In the genomic region with DNA sequence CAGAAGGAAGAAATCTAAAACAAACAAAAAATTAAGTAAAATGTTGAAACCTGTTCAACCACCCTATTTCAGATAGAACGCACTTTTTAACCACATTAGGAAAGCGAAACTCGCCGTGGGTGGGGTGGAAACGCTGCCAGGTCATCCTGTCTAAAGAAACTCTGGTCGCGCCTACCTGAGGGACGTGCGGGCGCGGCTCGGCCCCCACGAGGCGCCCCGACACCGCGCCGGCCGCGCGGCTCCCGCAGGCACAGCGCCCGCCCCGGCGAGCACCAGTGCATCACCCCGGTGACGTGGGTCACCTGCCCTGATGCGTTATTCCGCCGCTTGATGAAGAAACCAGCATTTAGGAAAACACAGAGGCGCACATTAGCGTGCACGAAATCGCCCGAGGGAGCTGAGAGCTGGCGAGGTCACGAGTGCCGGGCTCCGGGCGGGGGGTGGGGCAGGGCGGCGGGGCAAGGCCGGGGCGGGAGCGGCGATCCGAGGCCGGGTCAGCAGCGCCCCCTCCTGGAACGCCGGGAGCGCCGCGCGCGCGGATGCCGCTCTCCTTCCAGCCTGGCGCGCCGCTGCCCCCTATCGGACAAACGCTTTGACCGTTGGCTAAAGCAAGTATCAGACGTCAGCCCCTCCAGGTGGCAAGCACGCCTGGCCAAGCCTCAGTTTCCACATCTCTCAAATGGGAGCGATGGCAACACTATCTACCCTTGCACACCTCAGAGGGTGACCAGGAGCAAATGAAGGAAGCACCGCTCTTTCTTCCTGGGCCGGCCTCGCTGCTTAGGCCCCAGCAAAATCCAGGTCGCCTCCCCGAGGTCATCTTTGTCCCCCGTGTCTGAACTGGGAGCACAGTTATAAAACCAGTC, we compare ENCODE assay signal across 1 cellular context.
TF ChIP-seq lines count a peak whose summit lies in the region.

No MANE protein-coding gene starts in this region.

TF ChIP-seq in HepG2, 621 proteins besides CTCF, POLR2A, EP300 and RAD21 (continued from another document):
- TF ChIP-seq ZBTB14 (CRISPR knock-in tag; IDR thresholded peaks at IDR 0.05) (no peak), XBP1 (CRISPR knock-in tag; IDR thresholded peaks at IDR 0.05) (no peak), ZFP62 (CRISPR knock-in tag; IDR thresholded peaks at IDR 0.05) (no peak), NFE2L1 (CRISPR knock-in tag; IDR thresholded peaks at IDR 0.05; ENCODE audit: borderline replicate concordance) (no peak), ZNF512B (CRISPR knock-in tag; IDR thresholded peaks at IDR 0.05; ENCODE audit: borderline replicate concordance) (no peak), KLF11 (CRISPR knock-in tag; IDR thresholded peaks at IDR 0.05) (no peak), MTA1 (CRISPR knock-in tag; IDR thresholded peaks at IDR 0.05; ENCODE audit: borderline replicate concordance) (no peak), RFXANK (CRISPR knock-in tag; IDR thresholded peaks at IDR 0.05) (no peak), ZNF724P (CRISPR knock-in tag; IDR thresholded peaks at IDR 0.05; ENCODE audit: borderline replicate concordance) (no peak), NR0B2 (CRISPR knock-in tag; IDR thresholded peaks at IDR 0.05) (no peak), ATM (IDR thresholded peaks at IDR 0.05; ENCODE audit: borderline replicate concordance) (no peak), PHF21A (CRISPR knock-in tag; IDR thresholded peaks at IDR 0.05) (peak; percentile 32; the same call in 1 of the 2 replicates), TCF7 (IDR thresholded peaks at IDR 0.05; ENCODE audit: low read depth) (no peak), ATAD3A (CRISPR knock-in tag; IDR thresholded peaks at IDR 0.05) (no peak), TCF12 (IDR thresholded peaks at IDR 0.05) (no peak), TCF12 (CRISPR knock-in tag; IDR thresholded peaks at IDR 0.05) (no peak), ZHX1 (CRISPR knock-in tag; IDR thresholded peaks at IDR 0.05; ENCODE audit: low read depth) (no peak), ZFP36 (IDR thresholded peaks at IDR 0.05; ENCODE audit: borderline replicate concordance, low read depth, low read length, partially characterized antibody) (peak; percentile 27), MED1 (CRISPR knock-in tag; IDR thresholded peaks at IDR 0.05) (peak; percentile 30; the same call in 1 of the 2 replicates), SMARCC2 (IDR thresholded peaks at IDR 0.05) (no peak), ZNF670 (CRISPR knock-in tag; IDR thresholded peaks at IDR 0.05; ENCODE audit: borderline replicate concordance) (no peak), TBL1XR1 (IDR thresholded peaks at IDR 0.05; ENCODE audit: borderline replicate concordance, low read length, partially characterized antibody) (no peak), MAZ (IDR thresholded peaks at IDR 0.05; ENCODE audit: borderline replicate concordance, low read depth, low read length) (0 out of 2 replicates have a peak, but pooled peaks have one; percentile 65), MAZ (CRISPR knock-in tag; IDR thresholded peaks at IDR 0.05; ENCODE audit: low read depth) (peak; percentile 53; the same call in 1 of the 2 replicates), HES4 (CRISPR knock-in tag; IDR thresholded peaks at IDR 0.05; ENCODE audit: borderline replicate concordance) (0 out of 2 replicates have a peak, but pooled peaks have one; percentile 52), FOXA1 (IDR thresholded peaks at IDR 0.05) (no peak), FOXA1 (CRISPR knock-in tag; IDR thresholded peaks at IDR 0.05) (no peak), TBX2 (CRISPR knock-in tag; IDR thresholded peaks at IDR 0.05; ENCODE audit: borderline replicate concordance) (0 out of 2 replicates have a peak, but pooled peaks have one; percentile 37), GZF1 (CRISPR knock-in tag; IDR thresholded peaks at IDR 0.05) (no peak), SRSF1 (optimal IDR thresholded peaks at IDR 0.05; ENCODE audit: low read depth, low read length) (no peak)
- TF ChIP-seq, protein P1, sequence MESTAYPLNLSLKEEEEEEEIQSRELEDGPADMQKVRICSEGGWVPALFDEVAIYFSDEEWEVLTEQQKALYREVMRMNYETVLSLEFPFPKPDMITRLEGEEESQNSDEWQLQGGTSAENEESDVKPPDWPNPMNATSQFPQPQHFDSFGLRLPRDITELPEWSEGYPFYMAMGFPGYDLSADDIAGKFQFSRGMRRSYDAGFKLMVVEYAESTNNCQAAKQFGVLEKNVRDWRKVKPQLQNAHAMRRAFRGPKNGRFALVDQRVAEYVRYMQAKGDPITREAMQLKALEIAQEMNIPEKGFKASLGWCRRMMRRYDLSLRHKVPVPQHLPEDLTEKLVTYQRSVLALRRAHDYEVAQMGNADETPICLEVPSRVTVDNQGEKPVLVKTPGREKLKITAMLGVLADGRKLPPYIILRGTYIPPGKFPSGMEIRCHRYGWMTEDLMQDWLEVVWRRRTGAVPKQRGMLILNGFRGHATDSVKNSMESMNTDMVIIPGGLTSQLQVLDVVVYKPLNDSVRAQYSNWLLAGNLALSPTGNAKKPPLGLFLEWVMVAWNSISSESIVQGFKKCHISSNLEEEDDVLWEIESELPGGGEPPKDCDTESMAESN (CRISPR knock-in tag; conservative IDR thresholded peaks at IDR 0.05): 0 out of 2 replicates have a peak, but pooled peaks have one; percentile 33
- TF ChIP-seq, protein P2, sequence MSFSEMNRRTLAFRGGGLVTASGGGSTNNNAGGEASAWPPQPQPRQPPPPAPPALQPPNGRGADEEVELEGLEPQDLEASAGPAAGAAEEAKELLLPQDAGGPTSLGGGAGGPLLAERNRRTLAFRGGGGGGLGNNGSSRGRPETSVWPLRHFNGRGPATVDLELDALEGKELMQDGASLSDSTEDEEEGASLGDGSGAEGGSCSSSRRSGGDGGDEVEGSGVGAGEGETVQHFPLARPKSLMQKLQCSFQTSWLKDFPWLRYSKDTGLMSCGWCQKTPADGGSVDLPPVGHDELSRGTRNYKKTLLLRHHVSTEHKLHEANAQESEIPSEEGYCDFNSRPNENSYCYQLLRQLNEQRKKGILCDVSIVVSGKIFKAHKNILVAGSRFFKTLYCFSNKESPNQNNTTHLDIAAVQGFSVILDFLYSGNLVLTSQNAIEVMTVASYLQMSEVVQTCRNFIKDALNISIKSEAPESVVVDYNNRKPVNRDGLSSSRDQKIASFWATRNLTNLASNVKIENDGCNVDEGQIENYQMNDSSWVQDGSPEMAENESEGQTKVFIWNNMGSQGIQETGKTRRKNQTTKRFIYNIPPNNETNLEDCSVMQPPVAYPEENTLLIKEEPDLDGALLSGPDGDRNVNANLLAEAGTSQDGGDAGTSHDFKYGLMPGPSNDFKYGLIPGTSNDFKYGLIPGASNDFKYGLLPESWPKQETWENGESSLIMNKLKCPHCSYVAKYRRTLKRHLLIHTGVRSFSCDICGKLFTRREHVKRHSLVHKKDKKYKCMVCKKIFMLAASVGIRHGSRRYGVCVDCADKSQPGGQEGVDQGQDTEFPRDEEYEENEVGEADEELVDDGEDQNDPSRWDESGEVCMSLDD (CRISPR knock-in tag; IDR thresholded peaks at IDR 0.05; ENCODE audit: borderline replicate concordance): no peak
- TF ChIP-seq, protein P3, sequence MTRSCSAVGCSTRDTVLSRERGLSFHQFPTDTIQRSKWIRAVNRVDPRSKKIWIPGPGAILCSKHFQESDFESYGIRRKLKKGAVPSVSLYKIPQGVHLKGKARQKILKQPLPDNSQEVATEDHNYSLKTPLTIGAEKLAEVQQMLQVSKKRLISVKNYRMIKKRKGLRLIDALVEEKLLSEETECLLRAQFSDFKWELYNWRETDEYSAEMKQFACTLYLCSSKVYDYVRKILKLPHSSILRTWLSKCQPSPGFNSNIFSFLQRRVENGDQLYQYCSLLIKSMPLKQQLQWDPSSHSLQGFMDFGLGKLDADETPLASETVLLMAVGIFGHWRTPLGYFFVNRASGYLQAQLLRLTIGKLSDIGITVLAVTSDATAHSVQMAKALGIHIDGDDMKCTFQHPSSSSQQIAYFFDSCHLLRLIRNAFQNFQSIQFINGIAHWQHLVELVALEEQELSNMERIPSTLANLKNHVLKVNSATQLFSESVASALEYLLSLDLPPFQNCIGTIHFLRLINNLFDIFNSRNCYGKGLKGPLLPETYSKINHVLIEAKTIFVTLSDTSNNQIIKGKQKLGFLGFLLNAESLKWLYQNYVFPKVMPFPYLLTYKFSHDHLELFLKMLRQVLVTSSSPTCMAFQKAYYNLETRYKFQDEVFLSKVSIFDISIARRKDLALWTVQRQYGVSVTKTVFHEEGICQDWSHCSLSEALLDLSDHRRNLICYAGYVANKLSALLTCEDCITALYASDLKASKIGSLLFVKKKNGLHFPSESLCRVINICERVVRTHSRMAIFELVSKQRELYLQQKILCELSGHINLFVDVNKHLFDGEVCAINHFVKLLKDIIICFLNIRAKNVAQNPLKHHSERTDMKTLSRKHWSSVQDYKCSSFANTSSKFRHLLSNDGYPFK (CRISPR knock-in tag; IDR thresholded peaks at IDR 0.05; ENCODE audit: borderline replicate concordance): no peak
- TF ChIP-seq, protein P4, sequence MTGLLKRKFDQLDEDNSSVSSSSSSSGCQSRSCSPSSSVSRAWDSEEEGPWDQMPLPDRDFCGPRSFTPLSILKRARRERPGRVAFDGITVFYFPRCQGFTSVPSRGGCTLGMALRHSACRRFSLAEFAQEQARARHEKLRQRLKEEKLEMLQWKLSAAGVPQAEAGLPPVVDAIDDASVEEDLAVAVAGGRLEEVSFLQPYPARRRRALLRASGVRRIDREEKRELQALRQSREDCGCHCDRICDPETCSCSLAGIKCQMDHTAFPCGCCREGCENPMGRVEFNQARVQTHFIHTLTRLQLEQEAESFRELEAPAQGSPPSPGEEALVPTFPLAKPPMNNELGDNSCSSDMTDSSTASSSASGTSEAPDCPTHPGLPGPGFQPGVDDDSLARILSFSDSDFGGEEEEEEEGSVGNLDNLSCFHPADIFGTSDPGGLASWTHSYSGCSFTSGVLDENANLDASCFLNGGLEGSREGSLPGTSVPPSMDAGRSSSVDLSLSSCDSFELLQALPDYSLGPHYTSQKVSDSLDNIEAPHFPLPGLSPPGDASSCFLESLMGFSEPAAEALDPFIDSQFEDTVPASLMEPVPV (CRISPR knock-in tag; IDR thresholded peaks at IDR 0.05): no peak
